In the genomic region with DNA sequence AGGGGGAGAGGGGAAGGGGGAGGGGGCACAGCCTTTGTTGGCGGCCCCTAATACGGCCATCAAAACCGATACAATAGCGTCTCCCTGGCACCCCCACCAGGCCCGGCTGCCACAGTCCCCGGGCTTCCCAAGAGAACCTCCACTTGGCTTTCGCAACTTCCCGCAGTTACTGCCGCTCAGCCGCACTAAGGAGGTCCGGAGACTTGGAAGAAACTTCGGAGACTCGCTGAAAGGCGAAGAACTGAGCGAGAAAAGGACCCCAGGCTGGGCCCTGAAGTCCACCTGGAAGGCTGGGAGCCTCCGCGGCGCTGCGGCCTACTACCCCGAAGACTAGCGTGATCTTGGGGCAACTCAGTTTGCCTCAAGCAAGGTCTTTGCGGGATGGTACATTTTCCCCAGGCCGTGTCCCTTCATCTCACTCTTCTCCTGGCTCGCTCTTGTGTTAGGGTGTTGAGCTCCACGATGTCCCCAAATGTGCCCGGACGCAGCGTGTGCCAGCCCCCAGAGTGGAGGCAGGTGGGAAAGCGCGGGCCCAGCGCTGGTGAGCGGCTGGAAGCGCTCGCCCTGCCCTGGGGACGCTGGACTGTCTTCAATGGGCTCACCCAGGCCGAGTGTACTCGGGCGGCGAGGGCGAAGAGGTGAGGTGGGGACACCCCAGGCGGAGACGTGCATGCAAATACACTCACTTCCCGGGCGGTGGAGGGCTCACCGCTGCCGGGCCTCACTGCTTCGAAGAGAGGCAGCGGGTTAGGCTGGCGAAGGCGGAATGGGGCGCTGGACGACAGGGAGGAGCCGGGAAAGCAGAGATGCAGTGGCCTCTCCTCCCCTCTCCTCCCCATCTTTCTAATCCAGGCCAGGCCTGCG, we compare ENCODE assay signal across 8 cellular contexts. TPM values are rescaled to one million over a fixed set of nuclear protein-coding genes. Genes with fewer than 3 reads are reported as not detected.
A peak's percentile ranks its signal among the peaks of the same experiment; 100 is the strongest.
DNase-seq lines count a peak whose midpoint lies in the region; ATAC-seq and TF ChIP-seq lines count a peak whose summit lies in the region.

No MANE protein-coding gene starts in this region.

- H3K36me3 ChIP-seq in MG63 (peaks cover 5% of the 10 kb centered on the region; the same call in 1 of the 2 replicates), upper lobe of right lung (no peaks in the 10 kb centered on the region)

- no peaks in the 10 kb centered on the region for H3K9me3 Mint-ChIP-seq in Calu3 (ENCODE audit: low read depth, unreplicated experiment)
- H3K9me3 Mint-ChIP-seq in naive thymus-derived CD8-positive, alpha-beta T cell, result peaks cover 0 to 57% (median 14%) of the 10 kb centered on the region in 9 donors

- H3K36me3 Mint-ChIP-seq in Calu3 (ENCODE audit: insufficient read depth, unreplicated experiment), result peaks cover 28% of the 10 kb centered on the region
- peaks cover 13 to 34% (median 22%) of the 10 kb centered on the region in 3 donors for H3K36me3 Mint-ChIP-seq in naive thymus-derived CD8-positive, alpha-beta T cell

- H3K27ac ChIP-seq in coronary artery (no peak overlapping the region), upper lobe of right lung (no peak overlapping the region)

- H3K4me1 Mint-ChIP-seq in Calu3 (ENCODE audit: low read depth, unreplicated experiment), result no peaks in the 10 kb centered on the region
- peaks cover 13 to 40% (median 31%) of the 10 kb centered on the region in 4 donors for H3K4me1 Mint-ChIP-seq in naive thymus-derived CD8-positive, alpha-beta T cell

- BruUV-seq in Calu3 (replicated peaks; lab: Mats Ljungman, UMichigan), result no TSS peak

- no peak overlapping the region for H3K27ac Mint-ChIP-seq in Calu3 (ENCODE audit: unreplicated experiment)
- H3K27ac Mint-ChIP-seq in naive thymus-derived CD8-positive, alpha-beta T cell, result peak overlapping the region in 4 of 10 donors; percentile 24 to 87 (median 38)

- H3K4me3 ChIP-seq in MG63 (peak overlapping the region; percentile 67), coronary artery (peak overlapping the region; percentile 68), upper lobe of right lung (no peak overlapping the region)

- POLR2A ChIA-PET in naive thymus-derived CD8-positive, alpha-beta T cell (lab: Charles Lee), result no interaction called here

- intact Hi-C loops in Calu3 (cut with micrococcal nuclease; ENCODE audit: unreplicated experiment) (no loop called here), upper lobe of right lung (cut with DNase I) (no loop called here)

- no peaks in the 10 kb centered on the region for H3K9me3 ChIP-seq in MG63
- H3K9me3 ChIP-seq in upper lobe of right lung, result no peaks in the 10 kb centered on the region

- ATAC-seq in naive thymus-derived CD8-positive, alpha-beta T cell, result no peak
- no peak for ATAC-seq in upper lobe of right lung
- ATAC-seq in HG03175 (IDR thresholded peaks at IDR 0.05; ENCODE audit: unreplicated experiment), result no peak
- ATAC-seq in HG03159 (IDR thresholded peaks at IDR 0.05; ENCODE audit: unreplicated experiment), result no peak

- peak overlapping the region; percentile 78 for H3K4me3 Mint-ChIP-seq in Calu3 (ENCODE audit: low read depth, unreplicated experiment)
- H3K4me3 Mint-ChIP-seq in naive thymus-derived CD8-positive, alpha-beta T cell, result peak overlapping the region in 9 of 10 donors; percentile 32 to 84 (median 58)

- H3K27me3 ChIP-seq in MG63, result no peaks in the 10 kb centered on the region
- peaks cover 98% of the 10 kb centered on the region for H3K27me3 ChIP-seq in upper lobe of right lung

- no peak for DNase-seq in Calu3
- peak; percentile 22 for DNase-seq in MG63
- DNase-seq in coronary artery (ENCODE audit: low spot score), result no peak
- peak in 2 of 10 donors; percentile 14 to 63 for DNase-seq in naive thymus-derived CD8-positive, alpha-beta T cell
- no peak for DNase-seq in upper lobe of right lung
- DNase-seq in DMS153 (lab: John Stamatoyannopoulos, UW), result no peak

- H3K27me3 Mint-ChIP-seq in Calu3 (ENCODE audit: unreplicated experiment), result no peaks in the 10 kb centered on the region
- H3K27me3 Mint-ChIP-seq in naive thymus-derived CD8-positive, alpha-beta T cell, result peaks cover 58 to 92% (median 71%) of the 10 kb centered on the region in 5 donors

- CTCF ChIA-PET in Calu3 (lab: Charles Lee), result interaction anchor here (0.6 kb wide), 1 partner anchor 270 kb away, joined by 3 read pairs; no protein-coding TSS in a partner anchor

- peaks cover 25% of the 10 kb centered on the region for H3K4me1 ChIP-seq in upper lobe of right lung

- TF ChIP-seq CTCF in Calu3 (IDR thresholded peaks at IDR 0.05; ENCODE audit: unreplicated experiment) (no peak), coronary artery (IDR thresholded peaks at IDR 0.05) (no peak), upper lobe of right lung (IDR thresholded peaks at IDR 0.05) (no peak)

RNA-seq across cellular contexts. Expression of a gene that starts 2.5 kb away (rescaled TPM):
- total RNA-seq in Calu3 (2022) (1.2 and 1.8 TPM in 2 replicates), upper lobe of right lung (not detected)
- total RNA-seq in MG63 (2014; rRNA removed; shearing (Covaris generic); ENCODE audit: low replicate concordance), result 0.52 and 2.6 TPM in 2 replicates
- not detected for total RNA-seq in naive thymus-derived CD8-positive, alpha-beta T cell
- polyA plus RNA-seq in naive thymus-derived CD8-positive, alpha-beta T cell, result not detected
